Comparison of ENCODE assay signal across 1 cellular context in the genomic region with DNA sequence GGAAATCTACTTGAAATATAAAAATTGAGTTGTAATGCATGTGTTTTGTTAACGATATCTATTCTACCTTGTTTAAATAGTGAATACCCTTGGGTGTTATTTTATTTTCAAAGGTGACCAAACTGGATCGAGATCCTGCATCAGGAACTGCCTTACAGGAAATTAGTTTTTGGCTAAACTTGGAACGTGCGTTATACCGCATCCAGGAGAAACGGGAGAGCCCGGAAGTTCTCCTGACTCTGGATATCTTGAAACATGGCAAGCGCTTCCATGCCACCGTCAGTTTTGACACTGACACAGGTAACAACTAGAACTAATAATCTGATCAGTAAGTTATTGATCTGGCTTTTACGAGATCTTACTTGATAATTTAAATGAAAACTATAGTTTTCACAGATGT.
TF ChIP-seq lines count a peak whose summit lies in the region.

No MANE protein-coding gene starts in this region.

TF ChIP-seq in HepG2, 621 proteins besides CTCF, POLR2A, EP300 and RAD21:
- TF ChIP-seq PRPF4 (IDR thresholded peaks at IDR 0.05; ENCODE audit: low read depth, low read length, poor library complexity, severe bottlenecking) (no peak), ONECUT2 (CRISPR knock-in tag; IDR thresholded peaks at IDR 0.05) (no peak), ERF (CRISPR knock-in tag; IDR thresholded peaks at IDR 0.05) (no peak), YEATS4 (CRISPR knock-in tag; IDR thresholded peaks at IDR 0.05; ENCODE audit: borderline replicate concordance) (no peak), SSRP1 (CRISPR knock-in tag; IDR thresholded peaks at IDR 0.05) (no peak), ZNF788 (CRISPR knock-in tag; IDR thresholded peaks at IDR 0.05; ENCODE audit: borderline replicate concordance) (no peak), ZBTB7A (CRISPR knock-in tag; IDR thresholded peaks at IDR 0.05) (no peak), CHD2 (IDR thresholded peaks at IDR 0.05; ENCODE audit: low read depth, low read length) (no peak), ZSCAN31 (CRISPR knock-in tag; IDR thresholded peaks at IDR 0.05; ENCODE audit: low read depth) (no peak)
